In the genomic region with DNA sequence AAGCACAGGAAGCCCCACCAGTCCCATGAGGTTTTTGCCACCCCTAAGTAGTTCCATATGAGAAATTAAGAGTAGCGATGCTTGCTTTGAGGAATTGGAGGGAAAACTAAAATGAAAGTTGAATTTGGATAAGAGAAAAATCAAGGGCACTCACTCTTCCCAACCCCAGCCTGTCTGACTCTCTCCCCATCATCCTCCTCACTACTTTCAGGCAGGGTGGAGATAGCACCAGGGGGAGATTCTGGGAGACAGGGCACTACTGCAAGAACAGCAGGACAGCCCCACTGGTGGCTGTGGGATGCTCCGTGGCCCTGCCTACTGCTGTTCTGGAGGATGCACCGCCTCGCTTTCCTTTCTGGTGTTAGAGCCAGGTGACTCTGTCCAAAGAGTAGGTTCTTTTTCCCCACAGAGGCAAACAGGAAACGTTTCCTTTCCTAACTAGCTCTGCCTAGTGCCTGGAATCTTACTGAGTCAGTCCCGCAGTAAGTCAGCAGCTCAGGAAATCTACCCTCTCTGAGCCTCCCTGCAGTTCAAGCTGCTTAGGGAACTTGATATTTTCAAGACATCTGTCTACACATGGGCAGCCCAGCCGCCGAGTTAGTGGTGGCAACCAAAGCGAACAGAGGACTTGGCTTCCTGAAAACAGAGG, we compare ENCODE assay signal across 9 cellular contexts. TPM values are rescaled to one million over a fixed set of nuclear protein-coding genes. Genes with fewer than 3 reads are reported as not detected.
DNase-seq lines count a peak whose midpoint lies in the region; FAIRE-seq and TF ChIP-seq lines count a peak whose summit lies in the region.
"Had no signal": no experiment of that assay in that cellular context is flagged by ENCODE, and none has a peak within 500 bp of the region (broad histone marks: within the 10 kb centered on the region; RNA-seq: fewer than 3 reads in every experiment).

No MANE protein-coding gene starts in this region.

- no peak overlapping the region for H3K4me2 ChIP-seq in SU-DHL-6 (ENCODE audit: low read depth, low read length, poor library complexity, severe bottlenecking)
- H3K4me2 ChIP-seq: PC-9 had no signal

- DNase-seq in GM19239 (ENCODE audit: insufficient read length, low spot score), result no peak
- DNase-seq in fibroblast of peridontal ligament (ENCODE audit: extremely low read depth), result peak; percentile 33
- DNase-seq in amygdala (lab: John Stamatoyannopoulos, UW), result no peak
- DNase-seq in NOMO-1 (lab: John Stamatoyannopoulos, UW; ENCODE audit: unreplicated experiment in 2 of 2), result no peak
- DNase-seq in GM13977 (ENCODE audit: low spot score), result no peak
- DNase-seq: immature natural killer cell, PC-9 had no signal

- H3F3A ChIP-seq in SU-DHL-6 (ENCODE audit: insufficient read depth), result peaks cover 8% of the 10 kb centered on the region; the same call in 1 of the 2 replicates

- H3K9ac ChIP-seq in SU-DHL-6 (ENCODE audit: low read length), result peak overlapping the region; percentile 0; the same call in 1 of the 2 replicates
- peak overlapping the region in 1 of 3 donors; percentile 1 for H3K9ac ChIP-seq in skeletal muscle tissue (ENCODE audit: low read depth in 1 of 3, low read length in 3 of 3)

- in situ Hi-C loops in GM13977 (cut with MboI; ENCODE audit: low pct_unique_long_range_greater_than_20kb, low sequenced_read_pairs, unreplicated experiment), result no loop called here

- no peaks in the 10 kb centered on the region for H3K79me2 ChIP-seq in SU-DHL-6 (ENCODE audit: insufficient read depth, low read length)

- no peak overlapping the region for H3K27ac ChIP-seq in SU-DHL-6 (ENCODE audit: low read depth, low read length)
- peak overlapping the region; percentile 31 for H3K27ac ChIP-seq in skeletal muscle tissue (ENCODE audit: low read depth, low read length)
- H3K27ac ChIP-seq: PC-9 had no signal

- H3K4me1 ChIP-seq in skeletal muscle tissue (ENCODE audit: control insufficient read depth in 3 of 3, insufficient read depth in 3 of 3, low read length in 3 of 3), result peaks cover 0 to 4% (median 3%) of the 10 kb centered on the region in 3 donors

- peak; percentile 86 for FAIRE-seq in GM19239 (lab: Jason Lieb, UNC)

- H4K20me1 ChIP-seq in SU-DHL-6 (ENCODE audit: low read depth, low read length), result no peaks in the 10 kb centered on the region

- no peaks in the 10 kb centered on the region for H3K9me2 ChIP-seq in SU-DHL-6 (replicated peaks; ENCODE audit: insufficient read depth, low read length)

- H3K4me3 ChIP-seq in SU-DHL-6 (ENCODE audit: insufficient read depth, low read length, poor library complexity, severe bottlenecking) (no peak overlapping the region), skeletal muscle tissue (ENCODE audit: low read length in 3 of 3) (no peak overlapping the region)
- H3K4me3 ChIP-seq: PC-9 had no signal

- TF ChIP-seq CTCF in SU-DHL-6 (IDR thresholded peaks at IDR 0.05; ENCODE audit: insufficient read depth, low read length, poor library complexity, severe bottlenecking), result no peak
- no peak for TF ChIP-seq CTCF in GM13977 (IDR thresholded peaks at IDR 0.05; ENCODE audit: extremely low read depth, insufficient read depth, missing control alignments)

- H3K27me3 ChIP-seq in SU-DHL-6 (ENCODE audit: low read length) (no peaks in the 10 kb centered on the region), skeletal muscle tissue (ENCODE audit: control insufficient read depth in 3 of 3, insufficient read depth in 3 of 3, low read length in 3 of 3) (no peaks in the 10 kb centered on the region)

- no peaks in the 10 kb centered on the region for H3K9me3 ChIP-seq in SU-DHL-6 (ENCODE audit: insufficient read depth, low read length)
- no peaks in the 10 kb centered on the region for H3K9me3 ChIP-seq in skeletal muscle tissue (ENCODE audit: control insufficient read depth in 3 of 3, low read length in 3 of 3)

- peak overlapping the region; percentile 30 for H2AFZ ChIP-seq in SU-DHL-6 (ENCODE audit: low read depth, low read length, severe bottlenecking)
- H2AFZ ChIP-seq: PC-9 had no signal

- no peaks in the 10 kb centered on the region for H3K36me3 ChIP-seq in SU-DHL-6 (ENCODE audit: low read length)
- H3K36me3 ChIP-seq in skeletal muscle tissue (ENCODE audit: control insufficient read depth in 3 of 3, insufficient read depth in 3 of 3, low read length in 3 of 3), result no peaks in the 10 kb centered on the region

RNA-seq across cellular contexts. Expression of gene HLA-E, which starts 11.2 kb away (rescaled TPM):
- 98.6 TPM for total RNA-seq in skeletal muscle tissue

RNA-seq across cellular contexts. Expression of gene GNL1, which starts 55.7 kb away (rescaled TPM):
- 22.4 TPM for total RNA-seq in skeletal muscle tissue

RNA-seq across cellular contexts. Expression of gene PRR3, which starts 56.5 kb away (rescaled TPM):
- 3.7 TPM for total RNA-seq in skeletal muscle tissue
